Comparison of ENCODE assay signal across 24 cellular contexts in the genomic region with DNA sequence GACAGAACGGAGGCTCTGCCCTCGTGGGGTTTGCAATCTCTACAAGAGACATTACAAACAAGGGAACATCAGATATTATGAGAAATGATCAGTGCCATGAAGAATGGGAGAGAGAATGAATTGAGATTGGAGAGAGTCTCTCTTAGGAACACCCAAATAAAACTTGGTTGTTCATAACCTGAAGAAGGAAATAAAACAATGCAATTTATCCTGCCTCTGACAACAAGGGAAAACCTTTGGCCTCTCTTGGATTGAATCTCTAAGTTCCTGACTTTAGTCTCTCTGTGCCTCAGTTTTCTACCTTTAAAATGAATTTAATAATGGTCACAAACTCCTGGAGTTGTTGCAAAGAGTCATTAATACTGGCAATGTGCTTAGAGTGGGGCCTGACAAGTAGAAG.
"Had no signal": no experiment of that assay in that cellular context is flagged by ENCODE, and none has a peak within 500 bp of the region (broad histone marks: within the 10 kb centered on the region; RNA-seq: fewer than 3 reads in every experiment).

No MANE protein-coding gene starts in this region.

- H3K27ac Mint-ChIP-seq: activated naive CD4-positive, alpha-beta T cell treated with anti-CD3 and anti-CD28 coated beads for 36 hours; activated naive CD8-positive, alpha-beta T cell treated with anti-CD3 and anti-CD28 coated beads, Interleukin-2, amount 10 ng/mL, durations not matched to agents 7 days and 5 days; T-helper 1 cell treated with Interleukin-12 subunit alpha and Interleukin-12 subunit beta and Interleukin-4 antibody, amounts not matched to agents 30 μg/mL and 1 μg/mL, for 36 hours had no signal

- H3K9me3 ChIP-seq: pancreas, stomach, suprapubic skin, uterus had no signal

- H3K4me3 ChIP-seq: coronary artery, lung, pancreas, stomach, suprapubic skin, uterus had no signal

- H3K27me3 ChIP-seq: pancreas, stomach, suprapubic skin, uterus had no signal

- H3K4me1 ChIP-seq: pancreas, suprapubic skin, uterus had no signal

- ATAC-seq: activated T-cell treated with anti-CD3 and anti-CD28 coated beads, Interleukin-2, amount 50 U/mL, for 4 hours; left lobe of liver; pancreas had no signal

- H3K4me3 Mint-ChIP-seq: activated naive CD4-positive, alpha-beta T cell treated with anti-CD3 and anti-CD28 coated beads for 36 hours; activated naive CD8-positive, alpha-beta T cell treated with anti-CD3 and anti-CD28 coated beads, Interleukin-2, amount 10 ng/mL, durations not matched to agents 7 days and 5 days; activated T-cell treated with anti-CD3 and anti-CD28 coated beads, Interleukin-2, amount 50 U/mL, for 4 hours; nephron progenitor cell; T-helper 1 cell treated with Interleukin-12 subunit alpha and Interleukin-12 subunit beta and Interleukin-4 antibody, amounts not matched to agents 30 μg/mL and 1 μg/mL, for 36 hours had no signal

- DNase-seq: activated CD4-positive, alpha-beta T cell treated with anti-CD3 and anti-CD28 coated beads for 4 hours; activated CD4-positive, alpha-beta T cell treated with anti-CD3 and anti-CD28 coated beads, Interleukin-2, amount 50 U/mL, for 48 hours; activated CD4-positive, CD25-positive, alpha-beta regulatory T cell; activated CD8-positive, alpha-beta memory T cell treated with anti-CD3 and anti-CD28 coated beads, Interleukin-2, amount 50 U/mL, for 48 hours; activated naive CD4-positive, alpha-beta T cell treated with anti-CD3 and anti-CD28 coated beads for 36 hours; activated naive CD8-positive, alpha-beta T cell treated with anti-CD3 and anti-CD28 coated beads, Interleukin-2, amount 10 ng/mL, durations not matched to agents 7 days and 5 days; activated T-cell treated with anti-CD3 and anti-CD28 coated beads, Interleukin-2, amount 50 U/mL, for 4 hours; amniotic stem cell; foreskin fibroblast; kidney; nephron progenitor cell; pancreas; right cardiac atrium; stimulated activated CD4-positive, alpha-beta T cell treated with anti-CD3 and anti-CD28 coated beads, Interleukin-12 subunit alpha, Interleukin-12 subunit beta, amount 100 ng/mL, for 4 hours; stimulated activated CD4-positive, alpha-beta T cell treated with anti-CD3 and anti-CD28 coated beads, Interleukin-4, amount 100 ng/mL, for 4 hours; stomach; T1000; trophoblast cell; uterus had no signal

- H3K27ac ChIP-seq: coronary artery, pancreas, stomach, suprapubic skin, uterus had no signal

- H3K9me3 Mint-ChIP-seq: activated naive CD4-positive, alpha-beta T cell treated with anti-CD3 and anti-CD28 coated beads for 36 hours; activated naive CD8-positive, alpha-beta T cell treated with anti-CD3 and anti-CD28 coated beads, Interleukin-2, amount 10 ng/mL, durations not matched to agents 7 days and 5 days; T-helper 1 cell treated with Interleukin-12 subunit alpha and Interleukin-12 subunit beta and Interleukin-4 antibody, amounts not matched to agents 30 μg/mL and 1 μg/mL, for 36 hours had no signal

- H3K36me3 Mint-ChIP-seq: activated naive CD8-positive, alpha-beta T cell treated with anti-CD3 and anti-CD28 coated beads, Interleukin-2, amount 10 ng/mL, durations not matched to agents 7 days and 5 days had no signal

- H3K36me3 ChIP-seq: pancreas, stomach, suprapubic skin, uterus had no signal
